19 cellular contexts compared by ENCODE assay signal in genomic region chr1:41950820-41951219, GRCh38. TPM values are rescaled to one million over a fixed set of nuclear protein-coding genes. Genes with fewer than 3 reads are reported as not detected.
DNase-seq lines count a peak whose midpoint lies in the region; ATAC-seq, FAIRE-seq and TF ChIP-seq lines count a peak whose summit lies in the region.
"Had no signal": no experiment of that assay in that cellular context is flagged by ENCODE, and none has a peak within 500 bp of the region (broad histone marks: within the 10 kb centered on the region; RNA-seq: fewer than 3 reads in every experiment).

No MANE protein-coding gene starts in this region.

- no peak for DNase-seq in activated naive CD4-positive, alpha-beta T cell treated with anti-CD3 and anti-CD28 coated beads, Interleukin-2, amount 50 U/mL, for 72 hours (ENCODE audit: low spot score in 2 of 2)
- no peak for DNase-seq in activated naive CD4-positive, alpha-beta T cell treated with anti-CD3 and anti-CD28 coated beads, Interleukin-2, amount 50 U/mL, for 16 hours
- DNase-seq in astrocyte (ENCODE audit: low read depth) (peak; percentile 42), NCI-H2171 (lab: John Stamatoyannopoulos, UW) (no peak)
- DNase-seq in stimulated activated naive CD8-positive, alpha-beta T cell treated with anti-CD3 and anti-CD28 coated beads, Interleukin-15, amount 100 ng/mL, for 72 hours = peak in 1 of 2 donors; percentile 25
- DNase-seq: amygdala, DND-41, foreskin melanocyte, left lung, NCI-H1048, NCI-H2081 treated with DMSO at 0.1 percent for 48 hours, NCI-H526, right lobe of liver had no signal

- H3K4me3 Mint-ChIP-seq in astrocyte (ENCODE audit: unreplicated experiment) = no peak overlapping the region
- no peak overlapping the region for H3K4me3 Mint-ChIP-seq in stimulated activated naive CD8-positive, alpha-beta T cell treated with anti-CD3 and anti-CD28 coated beads, Interleukin-15, amount 100 ng/mL, for 72 hours
- H3K4me3 Mint-ChIP-seq: T-helper 2 cell treated with Interferon-gamma antibody and Interleukin-4, amounts not matched to agents 5 μg/mL and 100 μg/mL, for 36 hours had no signal

- no peak overlapping the region for H3K4me3 ChIP-seq in astrocyte (ENCODE audit: insufficient read depth, low read depth, low read length)
- H3K4me3 ChIP-seq: K562, left lung, right lobe of liver had no signal

- no peak for TF ChIP-seq CTCF in astrocyte (IDR thresholded peaks at IDR 0.05; ENCODE audit: insufficient read depth, low read depth, low read length)

- H2AFZ ChIP-seq in astrocyte (ENCODE audit: low read depth, low read length) = no peak overlapping the region

- H3K27me3 ChIP-seq in astrocyte (ENCODE audit: insufficient read depth, low read length) = no peaks in the 10 kb centered on the region
- H3K27me3 ChIP-seq: left lung, right lobe of liver had no signal

- no peak for FAIRE-seq in astrocyte (lab: Jason Lieb, UNC)
- FAIRE-seq: H1, K562 had no signal

- H3K4me2 ChIP-seq in astrocyte (ENCODE audit: low read length) = no peak overlapping the region

- no peaks in the 10 kb centered on the region for H3K36me3 ChIP-seq in astrocyte (ENCODE audit: insufficient read depth, low read length)
- H3K36me3 ChIP-seq: left lung, right lobe of liver had no signal

- H3K27ac ChIP-seq in astrocyte (ENCODE audit: low read depth, low read length) = no peak overlapping the region
- H3K27ac ChIP-seq: left lung, right lobe of liver had no signal

- H3K9me3 Mint-ChIP-seq in activated naive CD4-positive, alpha-beta T cell treated with anti-CD3 and anti-CD28 coated beads, Interleukin-2, amount 50 U/mL, for 72 hours = peaks cover 12 to 30% of the 10 kb centered on the region in 2 donors
- H3K9me3 Mint-ChIP-seq in astrocyte (ENCODE audit: unreplicated experiment) = peaks cover 5% of the 10 kb centered on the region
- H3K9me3 Mint-ChIP-seq in stimulated activated naive CD8-positive, alpha-beta T cell treated with anti-CD3 and anti-CD28 coated beads, Interleukin-15, amount 100 ng/mL, for 72 hours = peaks cover 15 to 52% of the 10 kb centered on the region in 2 donors

- peaks cover 28% of the 10 kb centered on the region for H3K4me1 ChIP-seq in astrocyte (ENCODE audit: insufficient read depth, low read length)
- H3K4me1 ChIP-seq: left lung, right lobe of liver had no signal

- no peak overlapping the region for H3K9ac ChIP-seq in astrocyte (ENCODE audit: low read length)

- peaks cover 7 to 56% of the 10 kb centered on the region in 2 donors for H3K36me3 Mint-ChIP-seq in activated naive CD4-positive, alpha-beta T cell treated with anti-CD3 and anti-CD28 coated beads, Interleukin-2, amount 50 U/mL, for 72 hours
- H3K36me3 Mint-ChIP-seq in astrocyte (ENCODE audit: low read depth, unreplicated experiment) = peaks cover 2% of the 10 kb centered on the region

- peaks cover 31% of the 10 kb centered on the region for H3K4me1 Mint-ChIP-seq in astrocyte (ENCODE audit: low read depth, unreplicated experiment)
- peaks cover 39% of the 10 kb centered on the region for H3K4me1 Mint-ChIP-seq in stimulated activated naive CD8-positive, alpha-beta T cell treated with anti-CD3 and anti-CD28 coated beads, Interleukin-15, amount 100 ng/mL, for 72 hours

- H4K20me1 ChIP-seq in astrocyte (ENCODE audit: insufficient read depth, low read length) = no peaks in the 10 kb centered on the region

- ATAC-seq in activated naive CD4-positive, alpha-beta T cell treated with anti-CD3 and anti-CD28 coated beads, Interleukin-2, amount 50 U/mL, for 72 hours = peak; percentile 78 to 89
- ATAC-seq in HG02759 (IDR thresholded peaks at IDR 0.05; ENCODE audit: unreplicated experiment) (peak; percentile 39), GM21447 (IDR thresholded peaks at IDR 0.05; ENCODE audit: unreplicated experiment) (no peak), HG03342 (IDR thresholded peaks at IDR 0.05; ENCODE audit: unreplicated experiment) (no peak)
- peak; percentile 84 for ATAC-seq in stimulated activated naive CD8-positive, alpha-beta T cell treated with anti-CD3 and anti-CD28 coated beads, Interleukin-15, amount 100 ng/mL, for 72 hours
- ATAC-seq: K562, left lung, right lobe of liver had no signal

- no peaks in the 10 kb centered on the region for H3K9me3 ChIP-seq in astrocyte (ENCODE audit: insufficient read depth, low read depth, low read length)
- H3K9me3 ChIP-seq: right lobe of liver had no signal

- H3K79me2 ChIP-seq in astrocyte (ENCODE audit: insufficient read depth, low read length) = peaks cover 14% of the 10 kb centered on the region

- H3K27ac Mint-ChIP-seq in activated naive CD4-positive, alpha-beta T cell treated with anti-CD3 and anti-CD28 coated beads, Interleukin-2, amount 50 U/mL, for 72 hours = peak overlapping the region in 1 of 2 donors; percentile 96
- no peak overlapping the region for H3K27ac Mint-ChIP-seq in astrocyte (ENCODE audit: unreplicated experiment)
- no peak overlapping the region for H3K27ac Mint-ChIP-seq in stimulated activated naive CD8-positive, alpha-beta T cell treated with anti-CD3 and anti-CD28 coated beads, Interleukin-15, amount 100 ng/mL, for 72 hours
- H3K27ac Mint-ChIP-seq: T-helper 2 cell treated with Interferon-gamma antibody and Interleukin-4, amounts not matched to agents 5 μg/mL and 100 μg/mL, for 36 hours had no signal

- no peaks in the 10 kb centered on the region for H3K27me3 Mint-ChIP-seq in astrocyte (ENCODE audit: low read depth, unreplicated experiment)
- no peaks in the 10 kb centered on the region for H3K27me3 Mint-ChIP-seq in stimulated activated naive CD8-positive, alpha-beta T cell treated with anti-CD3 and anti-CD28 coated beads, Interleukin-15, amount 100 ng/mL, for 72 hours

RNA-seq across cellular contexts. Expression of gene HIVEP3, which starts 32.1 kb away (rescaled TPM):
- total RNA-seq in activated naive CD4-positive, alpha-beta T cell treated with anti-CD3 and anti-CD28 coated beads, Interleukin-2, amount 50 U/mL, for 72 hours = 10 to 100 TPM; 13.3 to 25.0 TPM
- 8.9 and 9.4 TPM in 2 replicates for total RNA-seq in astrocyte

Comparison
In these comparisons a context has a peak if more than half of its experiments do, and no peak if none do; other contexts are left out.
1. ATAC-seq: peak in activated naive CD4-positive, alpha-beta T cell treated with anti-CD3 and anti-CD28 coated beads, Interleukin-2, amount 50 U/mL, for 72 hours (2 of 2), HG02759 (single experiment) and stimulated activated naive CD8-positive, alpha-beta T cell treated with anti-CD3 and anti-CD28 coated beads, Interleukin-15, amount 100 ng/mL, for 72 hours (single experiment); none in GM21447 (single experiment) and HG03342 (single experiment).